In genomic region chr4:69858683-69859082, GRCh38 we compare ENCODE assay signal across 14 cellular contexts. TPM values are rescaled to one million over a fixed set of nuclear protein-coding genes. Genes with fewer than 3 reads are reported as not detected.
A peak's percentile ranks its signal among the peaks of the same experiment; 100 is the strongest.
DNase-seq lines count a peak whose midpoint lies in the region; ATAC-seq and TF ChIP-seq lines count a peak whose summit lies in the region.
"Had no signal": no experiment of that assay in that cellular context is flagged by ENCODE, and none has a peak within 500 bp of the region (broad histone marks: within the 10 kb centered on the region; RNA-seq: fewer than 3 reads in every experiment).

No MANE protein-coding gene starts in this region.

- dilution Hi-C loops in mammary epithelial cell (cut with HindIII; ENCODE audit: low sequenced_read_pairs) = no loop called here

- TF ChIP-seq CTCF in mammary epithelial cell (conservative IDR thresholded peaks at IDR 0.05 in 1 of 2, IDR thresholded peaks at IDR 0.05 in 1 of 2; ENCODE audit: extremely low read depth in 1 of 2, insufficient read depth in 1 of 2, low read depth in 1 of 2, low read length in 2 of 2) (no peak), right lobe of liver (IDR thresholded peaks at IDR 0.05) (no peak)

- H3K4me3 ChIP-seq in mammary epithelial cell (replicated peaks in 1 of 3; ENCODE audit: insufficient read depth in 1 of 3, low read depth in 2 of 3, low read length in 3 of 3) (peak overlapping the region; percentile 31 to 53 (median 53)), right lobe of liver (peak overlapping the region in 2 of 3 donors; percentile 10 to 37)

- TF ChIP-seq POLR2A in right lobe of liver (IDR thresholded peaks at IDR 0.05) = no peak

- 0% methylated on average over 1 of the region's 1 CpG for WGBS in mammary epithelial cell (ENCODE audit: low coverage, missing lambda C conversion rate)
- WGBS in right lobe of liver (ENCODE audit: insufficient coverage, low coverage, low lambda C conversion rate, missing lambda C conversion rate) = 0% methylated on average over 1 of the region's 1 CpG

- ATAC-seq in right lobe of liver = peak; percentile 48 to 75 (median 64)
- no peak for ATAC-seq in HG03354 (IDR thresholded peaks at IDR 0.05; ENCODE audit: poor library complexity, severe bottlenecking, unreplicated experiment)
- ATAC-seq in activated T-helper 17 cell treated with anti-CD3 and anti-CD28 coated beads, Interleukin-2, amount 50 U/mL, for 72 hours (replicated peaks) = no peak
- no peak for ATAC-seq in GM21515 (IDR thresholded peaks at IDR 0.05; ENCODE audit: unreplicated experiment)

- intact Hi-C loops in mammary epithelial cell (cut with micrococcal nuclease) (no loop called here), right lobe of liver (cut with DNase I) (no loop called here)

- BruUV-seq in mammary epithelial cell (replicated peaks; lab: Mats Ljungman, UMichigan) = no TSS peak

- H3K36me3 Mint-ChIP-seq in activated T-helper 17 cell treated with anti-CD3 and anti-CD28 coated beads, Interleukin-2, amount 50 U/mL, for 72 hours (ENCODE audit: low read depth) = no peaks in the 10 kb centered on the region
- H3K36me3 Mint-ChIP-seq: CD14-positive monocyte had no signal

- no peaks in the 10 kb centered on the region for H3K4me1 Mint-ChIP-seq in activated T-helper 17 cell treated with anti-CD3 and anti-CD28 coated beads, Interleukin-2, amount 50 U/mL, for 72 hours
- H3K4me1 Mint-ChIP-seq: CD14-positive monocyte, H9 had no signal

- H3K9me3 Mint-ChIP-seq in activated T-helper 17 cell treated with anti-CD3 and anti-CD28 coated beads, Interleukin-2, amount 50 U/mL, for 72 hours = no peaks in the 10 kb centered on the region
- H3K9me3 Mint-ChIP-seq: H9 had no signal

- in situ Hi-C loops in mammary epithelial cell (cut with MboI; ENCODE audit: low sequenced_read_pairs in 2 of 2) = no loop called here
- in situ Hi-C loops in G401 (cut with HindIII; ENCODE audit: low sequenced_read_pairs) = no loop called here

- peak overlapping the region; percentile 60 for H2AFZ ChIP-seq in mammary epithelial cell (ENCODE audit: low read depth, low read length)

- no peak overlapping the region for H3K4me3 Mint-ChIP-seq in activated T-helper 17 cell treated with anti-CD3 and anti-CD28 coated beads, Interleukin-2, amount 50 U/mL, for 72 hours
- H3K4me3 Mint-ChIP-seq: CD14-positive monocyte, H9 had no signal

- H3K4me2 ChIP-seq in mammary epithelial cell (ENCODE audit: insufficient read depth, low read depth, low read length) = peak overlapping the region; percentile 81

- no peaks in the 10 kb centered on the region for H3K79me2 ChIP-seq in mammary epithelial cell (ENCODE audit: insufficient read depth, low read length)

- no peaks in the 10 kb centered on the region for H3K9me3 ChIP-seq in mammary epithelial cell (replicated peaks; ENCODE audit: insufficient read depth, low read length)
- no peaks in the 10 kb centered on the region for H3K9me3 ChIP-seq in right lobe of liver

- H3K9ac ChIP-seq in mammary epithelial cell (ENCODE audit: insufficient read depth, low read length) = peak overlapping the region; percentile 25

- peaks cover 3% of the 10 kb centered on the region for H3K27me3 Mint-ChIP-seq in activated T-helper 17 cell treated with anti-CD3 and anti-CD28 coated beads, Interleukin-2, amount 50 U/mL, for 72 hours

- H3K27ac ChIP-seq in mammary epithelial cell (ENCODE audit: insufficient read depth, low read depth, low read length) = peak overlapping the region; percentile 44
- H3K27ac ChIP-seq in right lobe of liver = peak overlapping the region; percentile 2 to 61 (median 52)

- CTCF ChIA-PET in mammary epithelial cell (lab: Charles Lee; ENCODE audit: low non-redundant PET) = interaction anchor here (0.9 kb wide), 1 partner anchor 36 kb away, joined by 4 read pairs; no protein-coding TSS in a partner anchor

- H3K36me3 ChIP-seq in mammary epithelial cell (ENCODE audit: insufficient read depth, low read length) = no peaks in the 10 kb centered on the region
- H3K36me3 ChIP-seq in right lobe of liver = no peaks in the 10 kb centered on the region

- H3K27me3 ChIP-seq in mammary epithelial cell (ENCODE audit: insufficient read depth, low read length) = no peaks in the 10 kb centered on the region
- no peaks in the 10 kb centered on the region for H3K27me3 ChIP-seq in right lobe of liver

- DNase-seq in HPDE6-E6E7 (ENCODE audit: extremely low spot score) = peak; percentile 33
- peak; percentile 76 to 87 for DNase-seq in NCI-H524 (lab: John Stamatoyannopoulos, UW)
- DNase-seq in mammary epithelial cell = peak; percentile 78
- DNase-seq in right lobe of liver = no peak
- no peak for DNase-seq in G401 (ENCODE audit: low spot score)
- DNase-seq: amygdala; effector memory CD4-positive, alpha-beta T cell; H9; SHP77; substantia nigra had no signal

- no peaks in the 10 kb centered on the region for H4K20me1 ChIP-seq in mammary epithelial cell (ENCODE audit: insufficient read depth, low read length)

- no peak overlapping the region for H3K27ac Mint-ChIP-seq in activated T-helper 17 cell treated with anti-CD3 and anti-CD28 coated beads, Interleukin-2, amount 50 U/mL, for 72 hours
- H3K27ac Mint-ChIP-seq: CD14-positive monocyte, H9 had no signal

- peaks cover 22% of the 10 kb centered on the region for H3K4me1 ChIP-seq in mammary epithelial cell (ENCODE audit: insufficient read depth, low read length)
- H3K4me1 ChIP-seq in right lobe of liver = peaks cover 0 to 45% (median 4%) of the 10 kb centered on the region in 4 donors

RNA-seq across cellular contexts. Expression of gene SULT1E1, which starts 1.3 kb away (rescaled TPM):
- total RNA-seq in mammary epithelial cell = 10 to 100 TPM in 1 of 2 donors, 1 to 10 TPM in 1; 4.8 to 18.2 TPM
- polyA plus RNA-seq in mammary epithelial cell = 2.0 TPM
- 1.4 TPM for polyA minus RNA-seq in mammary epithelial cell
- 10 to 100 TPM in 2 of 6 experiments, 1 to 10 TPM in 4; 5.1 to 22.3 (median 6.6) TPM for total RNA-seq in right lobe of liver
- not detected for total RNA-seq in activated T-helper 17 cell treated with anti-CD3 and anti-CD28 coated beads, Interleukin-2, amount 50 U/mL, for 72 hours
- not detected in 2 replicates for total RNA-seq in G401 (2014; rRNA removed; shearing (Covaris generic))
- total RNA-seq: H9 had no signal
- polyA plus RNA-seq: CD14-positive monocyte had no signal

Comparison
In these comparisons a context has a peak if more than half of its experiments do, and no peak if none do; other contexts are left out.
1. DNase-seq: peak in HPDE6-E6E7 (single experiment), NCI-H524 (2 of 2) and mammary epithelial cell (single experiment); none in right lobe of liver (0 of 3) and G401 (single experiment).
2. ATAC-seq: peak in right lobe of liver (4 of 4); none in HG03354 (single experiment), activated T-helper 17 cell treated with anti-CD3 and anti-CD28 coated beads, Interleukin-2, amount 50 U/mL, for 72 hours (single experiment) and GM21515 (single experiment).